Comparison of ENCODE assay signal across 11 cellular contexts in genomic region chr11:110294509-110294908, GRCh38. TPM values are rescaled to one million over a fixed set of nuclear protein-coding genes. Genes with fewer than 3 reads are reported as not detected.
DNase-seq lines count a peak whose midpoint lies in the region; ATAC-seq and TF ChIP-seq lines count a peak whose summit lies in the region.
"Had no signal": no experiment of that assay in that cellular context is flagged by ENCODE, and none has a peak within 500 bp of the region (broad histone marks: within the 10 kb centered on the region; RNA-seq: fewer than 3 reads in every experiment).

No MANE protein-coding gene starts in this region.

- no peaks in the 10 kb centered on the region for H3K27me3 Mint-ChIP-seq in activated CD4-positive, alpha-beta memory T cell treated with anti-CD3 and anti-CD28 coated beads, Interleukin-2, amount 10 ng/mL, durations not matched to agents 7 days and 5 days
- H3K27me3 Mint-ChIP-seq in stimulated activated memory B cell treated with anti-CD40 and anti-IgM and Interleukin-4, amounts not matched to agents 10 μg/mL and 1 μg/mL and 100 μg/mL, for 72 hours: no peaks in the 10 kb centered on the region
- H3K27me3 Mint-ChIP-seq: dendritic cell treated with granulocyte-macrophage colony-stimulating factor and Interleukin-4, amounts not matched to agents 40 ng/mL and 50 ng/mL, for 4 days had no signal

- WGBS in SK-N-SH (ENCODE audit: low lambda C conversion rate): 66% methylated on average over 6 of the region's 6 CpGs

- no peak for TF ChIP-seq EP300 in SK-N-SH (IDR thresholded peaks at IDR 0.05; ENCODE audit: borderline replicate concordance in 1 of 2, low read depth in 1 of 2, low read length in 1 of 2)

- H3K79me2 ChIP-seq in SK-N-SH (ENCODE audit: insufficient read depth): peaks cover 65% of the 10 kb centered on the region

- H3K9ac ChIP-seq in SK-N-SH: peak overlapping the region; percentile 97; the same call in 1 of the 2 replicates

- CTCF ChIA-PET in SK-N-SH (lab: Yijun Ruan, JAX): interaction anchor here (1.2 kb wide), 1 partner anchor 24 kb away, joined by 3 read pairs; no protein-coding TSS in a partner anchor
- CTCF ChIA-PET in activated CD4-positive, alpha-beta memory T cell treated with anti-CD3 and anti-CD28 coated beads, Interleukin-2, amount 10 ng/mL, durations not matched to agents 7 days and 5 days (lab: Charles Lee): interaction anchor here (0.7 to 4.0 kb wide), 3 partner anchors 83 to 143 kb away, joined by 3 to 22 read pairs (median 3); partner anchors contain the start of gene FDX1

- no peaks in the 10 kb centered on the region for H3K9me2 ChIP-seq in SK-N-SH

- H3K9me3 ChIP-seq in SK-N-SH: no peaks in the 10 kb centered on the region

- peaks cover 0 to 9% of the 10 kb centered on the region in 2 experiments for H3K36me3 ChIP-seq in SK-N-SH (replicated peaks in 1 of 2; ENCODE audit: control insufficient read depth in 1 of 2, insufficient read depth in 2 of 2, low read length in 1 of 2)

- peak overlapping the region; percentile 80 for H3K4me2 ChIP-seq in SK-N-SH

- peak overlapping the region; percentile 91 for H3K4me3 Mint-ChIP-seq in activated CD4-positive, alpha-beta memory T cell treated with anti-CD3 and anti-CD28 coated beads, Interleukin-2, amount 10 ng/mL, durations not matched to agents 7 days and 5 days
- H3K4me3 Mint-ChIP-seq in stimulated activated memory B cell treated with anti-CD40 and anti-IgM and Interleukin-4, amounts not matched to agents 10 μg/mL and 1 μg/mL and 100 μg/mL, for 72 hours: peak overlapping the region; percentile 84
- H3K4me3 Mint-ChIP-seq: dendritic cell treated with granulocyte-macrophage colony-stimulating factor and Interleukin-4, amounts not matched to agents 40 ng/mL and 50 ng/mL, for 4 days had no signal

- H3K36me3 Mint-ChIP-seq in activated CD4-positive, alpha-beta memory T cell treated with anti-CD3 and anti-CD28 coated beads, Interleukin-2, amount 10 ng/mL, durations not matched to agents 7 days and 5 days (ENCODE audit: low read depth): peaks cover 29% of the 10 kb centered on the region
- H3K36me3 Mint-ChIP-seq in stimulated activated memory B cell treated with anti-CD40 and anti-IgM and Interleukin-4, amounts not matched to agents 10 μg/mL and 1 μg/mL and 100 μg/mL, for 72 hours: peaks cover 13% of the 10 kb centered on the region

- no peak overlapping the region for H3K27ac Mint-ChIP-seq in activated CD4-positive, alpha-beta memory T cell treated with anti-CD3 and anti-CD28 coated beads, Interleukin-2, amount 10 ng/mL, durations not matched to agents 7 days and 5 days
- no peak overlapping the region for H3K27ac Mint-ChIP-seq in stimulated activated memory B cell treated with anti-CD40 and anti-IgM and Interleukin-4, amounts not matched to agents 10 μg/mL and 1 μg/mL and 100 μg/mL, for 72 hours

- peaks cover 16% of the 10 kb centered on the region for H3F3A ChIP-seq in SK-N-SH (replicated peaks; ENCODE audit: insufficient read depth)

- no peaks in the 10 kb centered on the region for H3K9me3 Mint-ChIP-seq in activated CD4-positive, alpha-beta memory T cell treated with anti-CD3 and anti-CD28 coated beads, Interleukin-2, amount 10 ng/mL, durations not matched to agents 7 days and 5 days
- H3K9me3 Mint-ChIP-seq in stimulated activated memory B cell treated with anti-CD40 and anti-IgM and Interleukin-4, amounts not matched to agents 10 μg/mL and 1 μg/mL and 100 μg/mL, for 72 hours: no peaks in the 10 kb centered on the region
- H3K9me3 Mint-ChIP-seq: dendritic cell treated with granulocyte-macrophage colony-stimulating factor and Interleukin-4, amounts not matched to agents 40 ng/mL and 50 ng/mL, for 4 days had no signal

- DNase-seq in SK-N-SH (no peak), globus pallidus (ENCODE audit: low spot score) (peak; percentile 67), left lobe of liver (ENCODE audit: low spot score) (no peak)
- DNase-seq in activated CD4-positive, alpha-beta memory T cell treated with anti-CD3 and anti-CD28 coated beads, Interleukin-2, amount 10 ng/mL, durations not matched to agents 7 days and 5 days: no peak
- DNase-seq: NCI-H2171; stimulated activated CD4-positive, alpha-beta T cell treated with anti-CD3 and anti-CD28 coated beads, Interleukin-1b, Interleukin-23, amount 100 ng/mL, for 48 hours had no signal

- H3K4me3 ChIP-seq in SK-N-SH (ENCODE audit: low read depth in 2 of 2, low read length in 1 of 2): peak overlapping the region; percentile 85 to 97; a peak in 3 of 4 replicates

- H2AFZ ChIP-seq in SK-N-SH (ENCODE audit: low read depth): no peak overlapping the region; the same call in 1 of the 2 replicates

- TF ChIP-seq RAD21 in SK-N-SH (IDR thresholded peaks at IDR 0.05; ENCODE audit: low read length): no peak

- H3K27me3 ChIP-seq in SK-N-SH (ENCODE audit: insufficient read depth): no peaks in the 10 kb centered on the region

- peaks cover 57% of the 10 kb centered on the region for H3K4me1 Mint-ChIP-seq in activated CD4-positive, alpha-beta memory T cell treated with anti-CD3 and anti-CD28 coated beads, Interleukin-2, amount 10 ng/mL, durations not matched to agents 7 days and 5 days
- peaks cover 23% of the 10 kb centered on the region for H3K4me1 Mint-ChIP-seq in stimulated activated memory B cell treated with anti-CD40 and anti-IgM and Interleukin-4, amounts not matched to agents 10 μg/mL and 1 μg/mL and 100 μg/mL, for 72 hours

- H4K20me1 ChIP-seq in SK-N-SH (ENCODE audit: insufficient read depth): peaks cover 53% of the 10 kb centered on the region

- POLR2A ChIA-PET in SK-N-SH (lab: Yijun Ruan, JAX): interaction anchor here (0.6 kb wide), 1 partner anchor 8 kb away, joined by 3 read pairs; no protein-coding TSS in a partner anchor
- POLR2A ChIA-PET in activated CD4-positive, alpha-beta memory T cell treated with anti-CD3 and anti-CD28 coated beads, Interleukin-2, amount 10 ng/mL, durations not matched to agents 7 days and 5 days (lab: Charles Lee): no interaction called here

- peak overlapping the region in 1 of 2 experiments; percentile 86; a peak in 2 of 4 replicates for H3K27ac ChIP-seq in SK-N-SH (ENCODE audit: low read depth in 2 of 2, low read length in 1 of 2)

- ATAC-seq in SK-N-SH treated with all-trans-retinoic acid at 6 μM for 48 hours: no peak
- ATAC-seq in stimulated activated memory B cell treated with anti-CD40 and anti-IgM and Interleukin-4, amounts not matched to agents 10 μg/mL and 1 μg/mL and 100 μg/mL, for 72 hours: no peak
- ATAC-seq in HG03039 (IDR thresholded peaks at IDR 0.05; ENCODE audit: unreplicated experiment): no peak
- ATAC-seq in left lobe of liver: no peak
- no peak for ATAC-seq in GM18858 (IDR thresholded peaks at IDR 0.05; ENCODE audit: unreplicated experiment)

- TF ChIP-seq CTCF in SK-N-SH (IDR thresholded peaks at IDR 0.05): no peak

- H3K4me1 ChIP-seq in SK-N-SH (ENCODE audit: control insufficient read depth in 1 of 2, insufficient read depth in 2 of 2, low read depth in 1 of 2, low read length in 1 of 2): peaks cover 12 to 37% of the 10 kb centered on the region in 2 experiments; a peak in 3 of 4 replicates

TF ChIP-seq in SK-N-SH, 30 proteins besides CTCF, POLR2A, EP300 and RAD21:
- no peak for TF ChIP-seq FOXJ3 (CRISPR knock-in tag; IDR thresholded peaks at IDR 0.05)
- TF ChIP-seq SMC3 (IDR thresholded peaks at IDR 0.05; ENCODE audit: low read depth, low read length): no peak

TF ChIP-seq in SK-N-SH treated with all-trans-retinoic acid at 6 μM for 48 hours, 23 proteins besides CTCF, POLR2A, EP300 and RAD21 (continues in another document):
- TF ChIP-seq SNAI2 (CRISPR knock-in tag; IDR thresholded peaks at IDR 0.05): no peak
- TF ChIP-seq ZFP30 (CRISPR knock-in tag; IDR thresholded peaks at IDR 0.05): no peak
- TF ChIP-seq GLIS3 (CRISPR knock-in tag; IDR thresholded peaks at IDR 0.05): no peak
- TF ChIP-seq CSDC2 (CRISPR knock-in tag; IDR thresholded peaks at IDR 0.05): no peak
- no peak for TF ChIP-seq RARB (CRISPR knock-in tag; IDR thresholded peaks at IDR 0.05)
- no peak for TF ChIP-seq TOX (CRISPR knock-in tag; IDR thresholded peaks at IDR 0.05; ENCODE audit: borderline replicate concordance)
- no peak for TF ChIP-seq OSR1 (CRISPR knock-in tag; IDR thresholded peaks at IDR 0.05)
- TF ChIP-seq, protein P1, sequence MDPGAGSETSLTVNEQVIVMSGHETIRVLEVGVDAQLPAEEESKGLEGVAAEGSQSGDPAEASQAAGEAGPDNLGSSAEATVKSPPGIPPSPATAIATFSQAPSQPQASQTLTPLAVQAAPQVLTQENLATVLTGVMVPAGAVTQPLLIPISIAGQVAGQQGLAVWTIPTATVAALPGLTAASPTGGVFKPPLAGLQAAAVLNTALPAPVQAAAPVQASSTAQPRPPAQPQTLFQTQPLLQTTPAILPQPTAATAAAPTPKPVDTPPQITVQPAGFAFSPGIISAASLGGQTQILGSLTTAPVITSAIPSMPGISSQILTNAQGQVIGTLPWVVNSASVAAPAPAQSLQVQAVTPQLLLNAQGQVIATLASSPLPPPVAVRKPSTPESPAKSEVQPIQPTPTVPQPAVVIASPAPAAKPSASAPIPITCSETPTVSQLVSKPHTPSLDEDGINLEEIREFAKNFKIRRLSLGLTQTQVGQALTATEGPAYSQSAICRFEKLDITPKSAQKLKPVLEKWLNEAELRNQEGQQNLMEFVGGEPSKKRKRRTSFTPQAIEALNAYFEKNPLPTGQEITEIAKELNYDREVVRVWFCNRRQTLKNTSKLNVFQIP (CRISPR knock-in tag; IDR thresholded peaks at IDR 0.05; ENCODE audit: borderline replicate concordance, low read depth): no peak
- no peak for TF ChIP-seq PPARA (CRISPR knock-in tag; IDR thresholded peaks at IDR 0.05; ENCODE audit: borderline replicate concordance)

RNA-seq across cellular contexts. Expression of gene RDX, which starts 1.9 kb away (rescaled TPM):
- 29.4 and 30.7 TPM in 2 replicates for polyA plus RNA-seq in SK-N-SH (2012; rRNA removed)
- polyA plus RNA-seq in SK-N-SH (2012; cell fraction: cytosol; rRNA removed): 36.5 and 45.4 TPM in 2 replicates
- polyA plus RNA-seq in SK-N-SH (2012; cell fraction: nucleus; rRNA removed): 17.4 and 24.9 TPM in 2 replicates
- 10 to 100 TPM; 53.5 to 54.4 TPM for total RNA-seq in activated CD4-positive, alpha-beta memory T cell treated with anti-CD3 and anti-CD28 coated beads, Interleukin-2, amount 10 ng/mL, durations not matched to agents 7 days and 5 days
- 77.7 TPM for total RNA-seq in left lobe of liver
